Comparison of ENCODE assay signal across 16 cellular contexts in the genomic region with DNA sequence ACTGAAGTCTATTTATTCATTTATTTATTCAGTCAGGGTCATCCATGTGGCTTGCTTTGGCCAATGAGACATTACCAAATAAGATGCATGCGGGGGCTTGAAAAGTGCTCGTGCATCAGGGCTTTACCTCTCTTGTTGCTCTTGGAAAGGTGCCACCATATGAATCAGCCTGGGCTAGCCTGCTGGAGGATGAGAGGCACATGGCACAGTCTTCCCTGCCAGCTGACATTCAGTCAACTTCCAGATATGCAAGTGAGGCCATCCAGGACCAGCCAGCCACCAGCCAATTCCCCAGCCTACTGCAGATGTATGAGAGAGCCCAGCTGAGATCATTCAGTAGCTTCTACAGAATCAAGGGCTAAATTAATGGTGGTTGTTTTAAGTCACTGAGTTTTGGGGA.
A peak's percentile ranks its signal among the peaks of the same experiment; 100 is the strongest.
DNase-seq lines count a peak whose midpoint lies in the region; ATAC-seq, FAIRE-seq and TF ChIP-seq lines count a peak whose summit lies in the region.
"Had no signal": no experiment of that assay in that cellular context is flagged by ENCODE, and none has a peak within 500 bp of the region (broad histone marks: within the 10 kb centered on the region; RNA-seq: fewer than 3 reads in every experiment).

No MANE protein-coding gene starts in this region.

- CTCF ChIA-PET in CD4-positive, alpha-beta T cell (lab: Charles Lee): no interaction called here

- ATAC-seq in GM21723 (IDR thresholded peaks at IDR 0.05; ENCODE audit: unreplicated experiment): no peak
- ATAC-seq in CD4-positive, alpha-beta T cell (ENCODE audit: poor library complexity): no peak
- ATAC-seq: stimulated activated naive CD8-positive, alpha-beta T cell treated with anti-CD3 and anti-CD28 coated beads, Interleukin-15, amount 100 ng/mL, for 72 hours had no signal

- in situ Hi-C loops in brain microvascular endothelial cell (cut with HindIII; ENCODE audit: low pct_ligation_motif_present, low sequenced_read_pairs): no loop called here

- DNase-seq in EH (ENCODE audit: low read depth) (peak; percentile 3), NCI-H1694 (lab: John Stamatoyannopoulos, UW) (peak; percentile 98), brain microvascular endothelial cell (peak; percentile 8), kidney tubule cell (ENCODE audit: low spot score) (peak; percentile 74), HT-29 (ENCODE audit: low spot score) (no peak), GM19239 (ENCODE audit: insufficient read length, low spot score) (no peak)
- DNase-seq in CD4-positive, alpha-beta T cell: no peak
- DNase-seq: activated naive CD4-positive, alpha-beta T cell treated with anti-CD3 and anti-CD28 coated beads, Interleukin-2, amount 10 ng/mL, durations not matched to agents 7 days and 5 days; GDM1; NCI-H1092; stimulated activated naive CD8-positive, alpha-beta T cell treated with anti-CD3 and anti-CD28 coated beads, Interleukin-15, amount 100 ng/mL, for 72 hours had no signal

- H3K27me3 ChIP-seq in brain microvascular endothelial cell (replicated peaks): no peaks in the 10 kb centered on the region
- H3K27me3 ChIP-seq in CD4-positive, alpha-beta T cell (ENCODE audit: control insufficient read depth, insufficient read depth, low read length): no peaks in the 10 kb centered on the region

- H3K36me3 ChIP-seq in brain microvascular endothelial cell (replicated peaks): no peaks in the 10 kb centered on the region
- H3K36me3 ChIP-seq: HAP-1, SJSA1 had no signal

- no peaks in the 10 kb centered on the region for H3K36me3 Mint-ChIP-seq in CD4-positive, alpha-beta T cell (ENCODE audit: low read depth)
- H3K36me3 Mint-ChIP-seq: activated naive CD4-positive, alpha-beta T cell treated with anti-CD3 and anti-CD28 coated beads, Interleukin-2, amount 10 ng/mL, durations not matched to agents 7 days and 5 days had no signal

- no peak overlapping the region for H3K4me3 Mint-ChIP-seq in CD4-positive, alpha-beta T cell
- H3K4me3 Mint-ChIP-seq: activated naive CD4-positive, alpha-beta T cell treated with anti-CD3 and anti-CD28 coated beads, Interleukin-2, amount 10 ng/mL, durations not matched to agents 7 days and 5 days; neural crest cell; stimulated activated naive CD8-positive, alpha-beta T cell treated with anti-CD3 and anti-CD28 coated beads, Interleukin-15, amount 100 ng/mL, for 72 hours had no signal

- intact Hi-C loops in CD4-positive, alpha-beta T cell (cut with DNase I, micrococcal nuclease): no loop called here

- H3K9me3 Mint-ChIP-seq in CD4-positive, alpha-beta T cell: no peaks in the 10 kb centered on the region
- H3K9me3 Mint-ChIP-seq: activated naive CD4-positive, alpha-beta T cell treated with anti-CD3 and anti-CD28 coated beads, Interleukin-2, amount 10 ng/mL, durations not matched to agents 7 days and 5 days; neural crest cell; stimulated activated naive CD8-positive, alpha-beta T cell treated with anti-CD3 and anti-CD28 coated beads, Interleukin-15, amount 100 ng/mL, for 72 hours had no signal

- FAIRE-seq in GM19239 (lab: Jason Lieb, UNC): no peak

- H3K27me3 Mint-ChIP-seq in CD4-positive, alpha-beta T cell: peaks cover 65% of the 10 kb centered on the region

- POLR2A ChIA-PET in CD4-positive, alpha-beta T cell (lab: Charles Lee): no interaction called here

- H3K4me3 ChIP-seq in brain microvascular endothelial cell (ENCODE audit: low read depth, low read length): no peak overlapping the region
- H3K4me3 ChIP-seq: HAP-1, lung, SJSA1 had no signal

- no peaks in the 10 kb centered on the region for H3K4me1 Mint-ChIP-seq in CD4-positive, alpha-beta T cell (ENCODE audit: low read depth)
- H3K4me1 Mint-ChIP-seq: activated naive CD4-positive, alpha-beta T cell treated with anti-CD3 and anti-CD28 coated beads, Interleukin-2, amount 10 ng/mL, durations not matched to agents 7 days and 5 days; neural crest cell; stimulated activated naive CD8-positive, alpha-beta T cell treated with anti-CD3 and anti-CD28 coated beads, Interleukin-15, amount 100 ng/mL, for 72 hours had no signal

- no peaks in the 10 kb centered on the region for H3K9me3 ChIP-seq in CD4-positive, alpha-beta T cell (ENCODE audit: control insufficient read depth, low read length)
- H3K9me3 ChIP-seq: HAP-1, SJSA1 had no signal

- no peak for TF ChIP-seq CTCF in brain microvascular endothelial cell (IDR thresholded peaks at IDR 0.05; ENCODE audit: low read depth, low read length, missing control alignments)
- no peak for TF ChIP-seq CTCF in CD4-positive, alpha-beta T cell (IDR thresholded peaks at IDR 0.05)

- H3K27ac ChIP-seq in brain microvascular endothelial cell: no peak overlapping the region
- no peak overlapping the region for H3K27ac ChIP-seq in CD4-positive, alpha-beta T cell (ENCODE audit: low read depth, low read length)
- H3K27ac ChIP-seq: SJSA1 had no signal

- no peak overlapping the region for H3K27ac Mint-ChIP-seq in CD4-positive, alpha-beta T cell
- H3K27ac Mint-ChIP-seq: activated naive CD4-positive, alpha-beta T cell treated with anti-CD3 and anti-CD28 coated beads, Interleukin-2, amount 10 ng/mL, durations not matched to agents 7 days and 5 days had no signal

Comparison
In these comparisons a context has a peak if more than half of its experiments do, and no peak if none do; other contexts are left out.
1. DNase-seq: peak in EH (single experiment), NCI-H1694 (single experiment), brain microvascular endothelial cell (single experiment) and kidney tubule cell (single experiment); none in HT-29 (single experiment), CD4-positive, alpha-beta T cell (0 of 10) and GM19239 (single experiment).